In the genomic region with DNA sequence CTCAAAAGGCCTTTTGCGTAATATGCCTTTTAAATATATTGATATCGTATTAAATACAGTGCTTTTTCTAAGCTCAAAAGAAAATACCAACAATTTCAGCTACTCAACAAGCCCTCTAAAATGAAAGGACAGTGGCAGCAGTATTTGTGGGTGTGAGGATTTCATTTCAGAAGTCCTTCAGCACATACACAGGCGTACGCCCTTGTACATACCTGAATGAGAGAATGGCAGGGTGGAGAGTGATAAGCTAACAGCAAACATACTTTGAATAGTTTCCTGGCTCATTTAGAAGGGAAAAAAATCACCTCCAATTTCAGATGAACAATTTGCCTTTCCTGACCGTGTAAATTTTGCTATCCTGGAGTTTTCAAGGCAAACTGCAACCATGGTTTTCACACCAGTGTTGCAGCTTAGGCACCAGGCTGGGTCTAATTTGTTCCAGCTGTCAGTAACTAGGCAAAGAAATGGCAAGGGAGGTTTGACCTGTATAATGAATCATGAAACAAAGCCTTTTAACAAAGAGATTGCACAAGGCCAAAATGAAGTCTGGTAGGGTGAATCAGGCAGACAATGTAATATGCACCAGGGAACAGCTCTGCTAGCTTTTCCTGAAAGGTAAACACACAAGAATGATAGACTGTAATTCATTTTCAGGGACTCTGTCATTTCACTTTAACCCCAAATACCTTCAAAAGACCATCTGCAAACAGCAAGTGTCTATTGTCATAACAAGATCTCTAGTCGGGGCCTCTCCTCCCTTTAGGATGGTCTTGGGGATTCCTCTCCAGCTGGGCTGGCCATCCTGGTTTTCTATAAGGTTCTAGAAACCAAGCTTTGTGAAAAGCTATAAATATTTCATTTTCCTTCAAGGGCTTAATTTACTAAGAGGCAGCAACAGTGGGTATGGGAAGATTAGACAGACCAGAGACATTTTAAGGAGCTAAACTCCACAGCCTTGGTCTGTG, we compare ENCODE assay signal across 11 cellular contexts. TPM values are rescaled to one million over a fixed set of nuclear protein-coding genes. Genes with fewer than 3 reads are reported as not detected.
DNase-seq lines count a peak whose midpoint lies in the region; ATAC-seq and TF ChIP-seq lines count a peak whose summit lies in the region.
"Had no signal": no experiment of that assay in that cellular context is flagged by ENCODE, and none has a peak within 500 bp of the region (broad histone marks: within the 10 kb centered on the region; RNA-seq: fewer than 3 reads in every experiment).

No MANE protein-coding gene starts in this region.

- POLR2A ChIA-PET in IMR-90 (lab: Charles Lee; ENCODE audit: unreplicated experiment), result no interaction called here

- H3K4me1 ChIP-seq in IMR-90 (ENCODE audit: control insufficient read depth, insufficient read depth, low read length) (no peaks in the 10 kb centered on the region; the same call in none of the 2 replicates), left lung (peaks cover 0 to 6% of the 10 kb centered on the region in 2 donors)

- in situ Hi-C loops in IMR-90 (cut with MboI; ENCODE audit: low sequenced_read_pairs), result no loop called here

- H2AK9ac ChIP-seq in IMR-90 (replicated peaks; ENCODE audit: low read depth, low read length, poor library complexity), result no peak overlapping the region

- H2AFZ ChIP-seq in IMR-90 (replicated peaks; ENCODE audit: low read length, poor library complexity), result no peak overlapping the region

- H2AK5ac ChIP-seq in IMR-90 (ENCODE audit: low read depth, low read length), result no peak overlapping the region

- H2BK5ac ChIP-seq in IMR-90 (ENCODE audit: low read depth, low read length, poor library complexity, severe bottlenecking), result no peak overlapping the region

- H3K36me3 ChIP-seq in IMR-90 (ENCODE audit: control insufficient read depth, insufficient read depth, low read length) (no peaks in the 10 kb centered on the region), left lung (no peaks in the 10 kb centered on the region)
- H3K36me3 ChIP-seq: gastrocnemius medialis had no signal

- H4K20me1 ChIP-seq in IMR-90 (ENCODE audit: insufficient read depth, low read length), result no peaks in the 10 kb centered on the region

- TF ChIP-seq CTCF in AG09309 (IDR thresholded peaks at IDR 0.05; ENCODE audit: control insufficient read depth, insufficient read depth, low read depth, low read length, missing control alignments), result no peak
- no peak for TF ChIP-seq CTCF in IMR-90 (conservative IDR thresholded peaks at IDR 0.05; ENCODE audit: low read depth, low read length)
- TF ChIP-seq CTCF in left lung (IDR thresholded peaks at IDR 0.05), result no peak

- H2BK20ac ChIP-seq in IMR-90 (ENCODE audit: low read depth, low read length), result no peak overlapping the region

- H4K8ac ChIP-seq in IMR-90 (ENCODE audit: low read depth in 2 of 2, low read length in 2 of 2), result no peak overlapping the region

- H4K91ac ChIP-seq in IMR-90 (ENCODE audit: insufficient read depth, low read depth, low read length), result no peak overlapping the region

- no peak overlapping the region for H3K18ac ChIP-seq in IMR-90 (ENCODE audit: low read depth, low read length)

- H3K27me3 ChIP-seq in IMR-90 (ENCODE audit: control insufficient read depth, insufficient read depth, low read length) (peaks cover 11% of the 10 kb centered on the region), left lung (no peaks in the 10 kb centered on the region)
- H3K27me3 ChIP-seq: gastrocnemius medialis had no signal

- DNase-seq in AG09309 (ENCODE audit: low read depth) (peak; percentile 86), IMR-90 (peak; percentile 77), brain pericyte (ENCODE audit: low read depth, low spot score) (peak; percentile 32), left lung (no peak), NCI-H128 (lab: John Stamatoyannopoulos, UW; ENCODE audit: unreplicated experiment) (no peak), mucosa of gallbladder (ENCODE audit: low spot score) (no peak), left lobe of liver (ENCODE audit: low spot score) (no peak)
- DNase-seq: activated gamma-delta T cell treated with Interleukin-2 at 50 U/mL for 16 hours, gastrocnemius medialis, nephron progenitor cell had no signal

- H3K9me1 ChIP-seq in IMR-90 (ENCODE audit: insufficient read depth, low read length), result no peaks in the 10 kb centered on the region

- WGBS in IMR-90 (ENCODE audit: extremely low coverage in 2 of 2, insufficient read length in 1 of 2), 2 experiments, result no CpG with 5 or more reads among the region's 6 CpGs

- CTCF ChIA-PET in IMR-90 (lab: Yijun Ruan, JAX), result no interaction called here

- no peak overlapping the region for H3K14ac ChIP-seq in IMR-90 (replicated peaks; ENCODE audit: low read depth, low read length)

- H2BK15ac ChIP-seq in IMR-90 (ENCODE audit: low read depth, low read length), result no peak overlapping the region

- H3K79me1 ChIP-seq in IMR-90 (ENCODE audit: low read depth in 1 of 2, low read length in 2 of 2), result no peaks in the 10 kb centered on the region

- H4K5ac ChIP-seq in IMR-90 (ENCODE audit: low read depth, low read length), result no peak overlapping the region

- H3K4ac ChIP-seq in IMR-90 (ENCODE audit: low read depth, low read length), result no peak overlapping the region

- H3K27ac ChIP-seq in IMR-90 (ENCODE audit: insufficient read depth, low read length), result no peak overlapping the region
- H3K27ac ChIP-seq in left lung, result peak overlapping the region; percentile 60 to 68

- H3K56ac ChIP-seq in IMR-90 (ENCODE audit: extremely low read depth, insufficient read depth, low read length), result no peak overlapping the region

- H3K4me3 ChIP-seq in AG09309 (ENCODE audit: control insufficient read depth, low read depth, low read length) (no peak overlapping the region), IMR-90 (ENCODE audit: insufficient read depth, low read depth, low read length) (no peak overlapping the region), left lung (no peak overlapping the region)
- H3K4me3 ChIP-seq: gastrocnemius medialis had no signal

- TF ChIP-seq POLR2A in IMR-90 (IDR thresholded peaks at IDR 0.05; ENCODE audit: low read depth, low read length), result no peak

- BruUV-seq in IMR-90 (replicated peaks; lab: Mats Ljungman, UMichigan), result no TSS peak

- no peak overlapping the region for H3K4me2 ChIP-seq in IMR-90 (ENCODE audit: low read depth, low read length)

- dilution Hi-C loops in IMR-90 (cut with HindIII; ENCODE audit: low sequenced_read_pairs, unreplicated experiment), result no loop called here

- ATAC-seq in IMR-90 (ENCODE audit: low read depth) (peak; percentile 66), left lung (peak; percentile 92), GM19035 (IDR thresholded peaks at IDR 0.05; ENCODE audit: unreplicated experiment) (no peak), left lobe of liver (no peak)

- intact Hi-C loops in IMR-90 (cut with micrococcal nuclease), result no loop called here
- intact Hi-C loops in left lung (cut with DNase I), result no loop called here

- TF ChIP-seq RAD21 in IMR-90 (IDR thresholded peaks at IDR 0.05; ENCODE audit: low read length), result no peak

- no peak overlapping the region for H3K23ac ChIP-seq in IMR-90 (ENCODE audit: low read depth, low read length)

- H3K9ac ChIP-seq in IMR-90 (ENCODE audit: low read depth, low read length), result no peak overlapping the region

- no peaks in the 10 kb centered on the region for H3K9me3 ChIP-seq in IMR-90 (ENCODE audit: control insufficient read depth, insufficient read depth, low read length)
- no peaks in the 10 kb centered on the region for H3K9me3 ChIP-seq in left lung
- H3K9me3 ChIP-seq: gastrocnemius medialis had no signal

- no peak overlapping the region for H2BK120ac ChIP-seq in IMR-90 (ENCODE audit: low read depth, low read length)

TF ChIP-seq in IMR-90, 13 proteins besides CTCF, POLR2A, EP300 and RAD21:
- TF ChIP-seq MAZ (IDR thresholded peaks at IDR 0.05; ENCODE audit: borderline replicate concordance, low read depth, low read length), result no peak
- TF ChIP-seq CEBPB (IDR thresholded peaks at IDR 0.05; ENCODE audit: low read depth, low read length), result peak; percentile 90

RNA-seq across cellular contexts. Expression of a gene that starts 11.5 kb away (rescaled TPM):
- under 0.01 and 0.18 TPM in 2 replicates for total RNA-seq in IMR-90 (2012; rRNA removed)
- 0.07 and 0.31 TPM in 2 replicates for polyA plus RNA-seq in IMR-90 (2012; rRNA removed)
- polyA plus RNA-seq in IMR-90 (2012; cell fraction: cytosol; rRNA removed), result 0.01 and 0.10 TPM in 2 replicates
- polyA plus RNA-seq in IMR-90 (2012; cell fraction: nucleus; rRNA removed; ENCODE audit: low replicate concordance), result 0.36 and 0.66 TPM in 2 replicates
- 10 to 100 TPM; 23.1 to 51.9 TPM for total RNA-seq in left lung
- total RNA-seq in mucosa of gallbladder, result 3.1 TPM
- total RNA-seq in left lobe of liver, result 0.33 TPM

RNA-seq across cellular contexts. Expression of a gene that starts 38.0 kb away (rescaled TPM):
- total RNA-seq in IMR-90 (2012; rRNA removed) (0.18 and 0.28 TPM in 2 replicates), left lung (100 to 1,000 TPM in 1 of 2 donors, 10 to 100 TPM in 1; 42.8 to 142 TPM), mucosa of gallbladder (25.5 TPM), left lobe of liver (1.5 TPM)
- 0.13 and 0.19 TPM in 2 replicates for polyA plus RNA-seq in IMR-90 (2012; rRNA removed)
- polyA plus RNA-seq in IMR-90 (2012; cell fraction: cytosol; rRNA removed), result 0.11 and 0.15 TPM in 2 replicates
- polyA plus RNA-seq in IMR-90 (2012; cell fraction: nucleus; rRNA removed; ENCODE audit: low replicate concordance), result 0.33 and 0.57 TPM in 2 replicates

Comparison
In these comparisons a context has a peak if more than half of its experiments do, and no peak if none do; other contexts are left out.
1. DNase-seq: peak in AG09309 (single experiment), IMR-90 (single experiment) and brain pericyte (single experiment); none in left lung (0 of 2), NCI-H128 (single experiment), mucosa of gallbladder (single experiment) and left lobe of liver (single experiment).
2. ATAC-seq: peak in IMR-90 (single experiment) and left lung (single experiment); none in GM19035 (single experiment) and left lobe of liver (single experiment).
3. RNA of a gene that starts 38.0 kb away (total RNA-seq): 42.8 to 142 TPM in left lung and 25.5 TPM in mucosa of gallbladder (single experiment); 1.5 TPM in left lobe of liver (single experiment) and 0.18 to 0.28 TPM in IMR-90; every median in the first group is over 10 times any median in the second.